Comparison of ENCODE assay signal across 6 cellular contexts in genomic region chr1:185348296-185348695, GRCh38.
"Had no signal": no experiment of that assay in that cellular context is flagged by ENCODE, and none has a peak within 500 bp of the region (broad histone marks: within the 10 kb centered on the region; RNA-seq: fewer than 3 reads in every experiment).

No MANE protein-coding gene starts in this region.

- H3K27ac Mint-ChIP-seq: IgD-negative memory B cell had no signal

- H3K27ac ChIP-seq: GM23248, KMS-11 had no signal

- H3K27me3 Mint-ChIP-seq: IgD-negative memory B cell had no signal

- H3K4me3 ChIP-seq: GM23248 had no signal

- H3K9me3 Mint-ChIP-seq: H9, IgD-negative memory B cell had no signal

- DNase-seq: GM23248, H9, HCEC 1CT, KBM-7 had no signal

- H3K4me3 Mint-ChIP-seq: H9, IgD-negative memory B cell had no signal
